Comparison of ENCODE assay signal across 8 cellular contexts in genomic region chr6:14638932-14639875, GRCh38.
DNase-seq lines count a peak whose midpoint lies in the region; ATAC-seq and TF ChIP-seq lines count a peak whose summit lies in the region.

No MANE protein-coding gene starts in this region.

- H3K9me3 ChIP-seq in right atrium auricular region (no peaks in the 10 kb centered on the region), subcutaneous abdominal adipose tissue (ENCODE audit: control insufficient read depth in 5 of 5, low read length in 5 of 5) (no peaks in the 10 kb centered on the region)

- H3K27me3 ChIP-seq in right atrium auricular region (no peaks in the 10 kb centered on the region), subcutaneous abdominal adipose tissue (ENCODE audit: control insufficient read depth in 5 of 5, insufficient read depth in 4 of 5, low read length in 5 of 5) (no peaks in the 10 kb centered on the region)

- peak; percentile 60 for ATAC-seq in activated B cell treated with CpG ODN at 0.5 μM for 24 hours (ENCODE audit: low read depth)
- no peak for ATAC-seq in HG03520 (IDR thresholded peaks at IDR 0.05; ENCODE audit: unreplicated experiment)

- H3K27ac ChIP-seq in right atrium auricular region: peak overlapping the region; percentile 79 to 84
- peak overlapping the region; percentile 52 for H3K27ac ChIP-seq in subcutaneous abdominal adipose tissue (ENCODE audit: low read depth, low read length)

- DNase-seq in ELR (ENCODE audit: low read depth) (peak; percentile 30), LHCN-M2 (ENCODE audit: low read depth) (peak; percentile 31), activated B cell treated with CpG ODN at 0.5 μM for 24 hours (no peak), right atrium auricular region (ENCODE audit: low spot score) (peak; percentile 61), NCI-H1048 (lab: John Stamatoyannopoulos, UW) (no peak), immature natural killer cell (no peak)

- no peak for TF ChIP-seq CTCF in activated B cell treated with CpG ODN at 0.5 μM for 24 hours (IDR thresholded peaks at IDR 0.05)
- TF ChIP-seq CTCF in right atrium auricular region (IDR thresholded peaks at IDR 0.05): no peak

- no peaks in the 10 kb centered on the region for H3K36me3 Mint-ChIP-seq in activated B cell treated with CpG ODN at 0.5 μM for 24 hours (ENCODE audit: low read depth)
- H3K36me3 Mint-ChIP-seq in immature natural killer cell: peaks cover 0 to 4% (median 0%) of the 10 kb centered on the region in 3 donors

- H3K4me3 ChIP-seq in right atrium auricular region (peak overlapping the region; percentile 9 to 37), subcutaneous abdominal adipose tissue (ENCODE audit: low read depth in 1 of 5, low read length in 5 of 5) (peak overlapping the region in 4 of 5 donors; percentile 18 to 56 (median 42))

- H3K4me3 Mint-ChIP-seq in activated B cell treated with CpG ODN at 0.5 μM for 24 hours (peak overlapping the region; percentile 86), immature natural killer cell (no peak overlapping the region)

- peaks cover 81% of the 10 kb centered on the region for H3K4me1 Mint-ChIP-seq in activated B cell treated with CpG ODN at 0.5 μM for 24 hours
- peaks cover 42 to 48% of the 10 kb centered on the region in 2 donors for H3K4me1 Mint-ChIP-seq in immature natural killer cell

- H3K4me1 ChIP-seq in right atrium auricular region (peaks cover 0 to 31% of the 10 kb centered on the region in 2 donors), subcutaneous abdominal adipose tissue (ENCODE audit: control insufficient read depth in 5 of 5, insufficient read depth in 5 of 5, low read length in 5 of 5) (peaks cover 6 to 37% (median 20%) of the 10 kb centered on the region in 5 donors)

- CTCF ChIA-PET in activated B cell treated with CpG ODN at 0.5 μM for 24 hours (lab: Charles Lee): interaction anchor here (1.2 kb wide), 1 partner anchor 22 kb away, joined by 5 read pairs; no protein-coding TSS in a partner anchor

- H3K9ac ChIP-seq in subcutaneous abdominal adipose tissue (ENCODE audit: low read length in 5 of 5): peak overlapping the region; percentile 1 to 59 (median 21)

- H3K9me3 Mint-ChIP-seq in activated B cell treated with CpG ODN at 0.5 μM for 24 hours: no peaks in the 10 kb centered on the region
- H3K9me3 Mint-ChIP-seq in immature natural killer cell: no peaks in the 10 kb centered on the region

- H3K27ac Mint-ChIP-seq in activated B cell treated with CpG ODN at 0.5 μM for 24 hours (peak overlapping the region; percentile 96), immature natural killer cell (no peak overlapping the region)

- H3K36me3 ChIP-seq in right atrium auricular region (no peaks in the 10 kb centered on the region), subcutaneous abdominal adipose tissue (ENCODE audit: control insufficient read depth in 5 of 5, insufficient read depth in 5 of 5, low read length in 5 of 5) (no peaks in the 10 kb centered on the region)

- intact Hi-C loops in activated B cell treated with CpG ODN at 0.5 μM for 24 hours (cut with micrococcal nuclease): loop anchor here (1.0 to 10.0 kb wide), 6 partner anchors 17 to 606 kb away; partner anchors contain the start of gene JARID2

- H3K27me3 Mint-ChIP-seq in activated B cell treated with CpG ODN at 0.5 μM for 24 hours (no peaks in the 10 kb centered on the region), immature natural killer cell (ENCODE audit: low read depth in 3 of 3) (peaks cover 6 to 8% (median 7%) of the 10 kb centered on the region in 3 donors)

- POLR2A ChIA-PET in activated B cell treated with CpG ODN at 0.5 μM for 24 hours (lab: Charles Lee): interaction anchor here (0.6 to 2.5 kb wide), 10 partner anchors 17 to 751 kb away, joined by 3 to 11 read pairs (median 4); no protein-coding TSS in a partner anchor

Comparison
In these comparisons a context has a peak if more than half of its experiments do, and no peak if none do; other contexts are left out.
1. DNase-seq: peak in ELR (single experiment), LHCN-M2 (single experiment) and right atrium auricular region (single experiment); none in activated B cell treated with CpG ODN at 0.5 μM for 24 hours (single experiment), NCI-H1048 (single experiment) and immature natural killer cell (0 of 3).